Comparison of ENCODE assay signal across 8 cellular contexts in genomic region chr2:190023860-190024259, GRCh38. TPM values are rescaled to one million over a fixed set of nuclear protein-coding genes. Genes with fewer than 3 reads are reported as not detected.
DNase-seq lines count a peak whose midpoint lies in the region; ATAC-seq and TF ChIP-seq lines count a peak whose summit lies in the region.

No MANE protein-coding gene starts in this region.

- H3K4me3 ChIP-seq in HAP-1 (no peak overlapping the region), ascending aorta (no peak overlapping the region), left lung (no peak overlapping the region)

- H3K4me1 ChIP-seq in HAP-1 = no peaks in the 10 kb centered on the region
- H3K4me1 ChIP-seq in ascending aorta = no peaks in the 10 kb centered on the region
- H3K4me1 ChIP-seq in left lung = no peaks in the 10 kb centered on the region

- H3K9me3 ChIP-seq in HAP-1 (no peaks in the 10 kb centered on the region), ascending aorta (no peaks in the 10 kb centered on the region), left lung (peaks cover 0 to 1% of the 10 kb centered on the region in 2 donors)

- H3K27me3 ChIP-seq in HAP-1 (ENCODE audit: low read depth) (no peaks in the 10 kb centered on the region; the same call in 1 of the 2 replicates), ascending aorta (no peaks in the 10 kb centered on the region), left lung (no peaks in the 10 kb centered on the region)

- no peaks in the 10 kb centered on the region for H3K36me3 ChIP-seq in HAP-1 (replicated peaks)
- H3K36me3 ChIP-seq in ascending aorta = no peaks in the 10 kb centered on the region
- H3K36me3 ChIP-seq in left lung = no peaks in the 10 kb centered on the region

- ATAC-seq in left lung (no peak), GM19397 (IDR thresholded peaks at IDR 0.05; ENCODE audit: unreplicated experiment) (no peak), GM19328 (IDR thresholded peaks at IDR 0.05; ENCODE audit: unreplicated experiment) (no peak)

- H3K27ac ChIP-seq in ascending aorta (no peak overlapping the region), left lung (no peak overlapping the region)

- in situ Hi-C loops in HAP-1 (cut with MboI; ENCODE audit: low sequenced_read_pairs) = no loop called here

- peak in 2 of 3 experiments; percentile 22 to 41 for TF ChIP-seq CTCF in ascending aorta (IDR thresholded peaks at IDR 0.05)
- TF ChIP-seq CTCF in left lung (IDR thresholded peaks at IDR 0.05) = peak; percentile 18 to 33

- DNase-seq in ELF-1 (ENCODE audit: low read depth, low spot score) = peak; percentile 4
- peak; percentile 34 to 59 for DNase-seq in HAP-1 (ENCODE audit: low spot score in 2 of 2)
- peak; percentile 17 for DNase-seq in NCI-H2227 treated with DMSO at 0.1 percent for 48 hours (lab: John Stamatoyannopoulos, UW)
- no peak for DNase-seq in ascending aorta (ENCODE audit: low spot score in 2 of 2)
- no peak for DNase-seq in left lung
- no peak for DNase-seq in activated CD4-positive, CD25-positive, alpha-beta regulatory T cell treated with anti-CD3 and anti-CD28 coated beads, Interleukin-2, amount 50 U/mL, for 72 hours

- intact Hi-C loops in ascending aorta (cut with DNase I) (no loop called here), left lung (cut with DNase I) (no loop called here)

RNA-seq across cellular contexts. Expression of gene MSTN, which starts 38.7 kb away (rescaled TPM):
- total RNA-seq in ascending aorta = not detected
- under 1 TPM in 1 of 2 donors, not detected in 1; 0.12 TPM for total RNA-seq in left lung

Comparison
In these comparisons a context has a peak if more than half of its experiments do, and no peak if none do; other contexts are left out.
1. DNase-seq: peak in ELF-1 (single experiment), HAP-1 (2 of 2) and NCI-H2227 treated with DMSO at 0.1 percent for 48 hours (single experiment); none in ascending aorta (0 of 2), left lung (0 of 2) and activated CD4-positive, CD25-positive, alpha-beta regulatory T cell treated with anti-CD3 and anti-CD28 coated beads, Interleukin-2, amount 50 U/mL, for 72 hours (single experiment).